11 cellular contexts compared by ENCODE assay signal in the genomic region with DNA sequence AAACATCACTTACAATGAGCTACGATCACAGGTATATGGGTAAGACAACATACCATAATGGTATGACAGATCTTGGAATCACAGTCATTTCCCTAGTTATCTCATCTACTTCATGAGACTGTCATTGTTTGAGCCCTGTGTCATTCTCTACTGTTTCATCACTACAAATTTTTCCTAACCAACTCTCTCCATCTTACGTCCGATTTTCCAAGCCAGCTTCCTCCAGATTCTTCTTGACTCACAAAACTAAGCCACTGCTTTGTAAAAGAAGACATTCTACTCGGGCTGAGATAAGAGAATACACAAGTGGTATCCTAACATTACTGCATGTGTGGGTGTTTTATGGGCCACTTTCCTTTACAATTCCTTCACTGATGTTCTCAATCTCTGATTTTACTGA. TPM values are rescaled to one million over a fixed set of nuclear protein-coding genes. Genes with fewer than 3 reads are reported as not detected.
DNase-seq lines count a peak whose midpoint lies in the region; ATAC-seq, FAIRE-seq and TF ChIP-seq lines count a peak whose summit lies in the region.
"Had no signal": no experiment of that assay in that cellular context is flagged by ENCODE, and none has a peak within 500 bp of the region (broad histone marks: within the 10 kb centered on the region; RNA-seq: fewer than 3 reads in every experiment).

No MANE protein-coding gene starts in this region.

- H3K36me3 ChIP-seq in bronchial epithelial cell (ENCODE audit: control insufficient read depth, insufficient read depth, low read length) (peaks cover 3% of the 10 kb centered on the region), liver (ENCODE audit: control insufficient read depth in 4 of 4, insufficient read depth in 3 of 4, low read depth in 1 of 4, low read length in 3 of 4) (peaks cover 5 to 8% (median 6%) of the 10 kb centered on the region in 4 donors), esophagus squamous epithelium (peaks cover 0 to 56% (median 2%) of the 10 kb centered on the region in 3 donors)

- H3K4me3 ChIP-seq in bronchial epithelial cell (ENCODE audit: low read depth, low read length) (no peak overlapping the region), liver (ENCODE audit: low read depth in 1 of 3, low read length in 3 of 3) (no peak overlapping the region), esophagus squamous epithelium (no peak overlapping the region)
- H3K4me3 ChIP-seq: adrenal gland had no signal

- ATAC-seq in Right ventricle myocardium inferior = peak; percentile 41

- peak overlapping the region; percentile 62 to 68 for H3K27ac ChIP-seq in liver (ENCODE audit: low read depth in 1 of 2, low read length in 2 of 2)
- H3K27ac ChIP-seq in esophagus squamous epithelium = no peak overlapping the region

- DNase-seq in Right ventricle myocardium inferior (ENCODE audit: missing footprints) (no peak), cardiac septum (ENCODE audit: low spot score) (no peak), bronchial epithelial cell (ENCODE audit: low read depth) (peak; percentile 37), esophagus squamous epithelium (lab: John Stamatoyannopoulos, UW) (no peak), cerebellar nuclear complex (lab: John Stamatoyannopoulos, UW) (no peak), NCI-H128 (lab: John Stamatoyannopoulos, UW; ENCODE audit: unreplicated experiment) (no peak), OCI-M2 (lab: John Stamatoyannopoulos, UW; ENCODE audit: unreplicated experiment) (no peak)
- DNase-seq: adrenal gland; BE2C; stimulated activated CD4-positive, alpha-beta T cell treated with anti-CD3 and anti-CD28 coated beads, Interleukin-1b, Interleukin-23, amount 100 ng/mL, for 48 hours had no signal

- no peak for TF ChIP-seq POLR2A in esophagus squamous epithelium (IDR thresholded peaks at IDR 0.05)

- intact Hi-C loops in Right ventricle myocardium inferior (cut with DNase I) (no loop called here), cardiac septum (cut with DNase I) (no loop called here), esophagus squamous epithelium (cut with DNase I) (no loop called here)

- no peak for TF ChIP-seq RAD21 in liver (IDR thresholded peaks at IDR 0.05)

- WGBS in liver = 79% methylated on average over 4 of the region's 4 CpGs
- 77% methylated on average over 4 of the region's 4 CpGs for WGBS in esophagus squamous epithelium, 2 donors

- H3K4me1 ChIP-seq in liver (ENCODE audit: control insufficient read depth in 4 of 4, insufficient read depth in 4 of 4, low read length in 3 of 4) (peaks cover 21 to 72% (median 42%) of the 10 kb centered on the region in 4 donors), esophagus squamous epithelium (peaks cover 0 to 13% (median 0%) of the 10 kb centered on the region in 3 donors)

- H3K9ac ChIP-seq in liver (ENCODE audit: low read depth in 1 of 2, low read length in 2 of 2) = no peak overlapping the region

- TF ChIP-seq CTCF in bronchial epithelial cell (IDR thresholded peaks at IDR 0.05; ENCODE audit: insufficient read depth, low read length, severe bottlenecking) (no peak), liver (IDR thresholded peaks at IDR 0.05; ENCODE audit: low read depth, low read length, missing input control) (no peak), esophagus squamous epithelium (IDR thresholded peaks at IDR 0.05) (no peak)

- no peaks in the 10 kb centered on the region for H3K9me3 ChIP-seq in liver (ENCODE audit: control insufficient read depth in 4 of 4, low read length in 3 of 4)
- H3K9me3 ChIP-seq in esophagus squamous epithelium = no peaks in the 10 kb centered on the region
- H3K9me3 ChIP-seq: adrenal gland, BE2C had no signal

- H3K27me3 ChIP-seq in bronchial epithelial cell (ENCODE audit: control insufficient read depth, insufficient read depth, low read length) = no peaks in the 10 kb centered on the region
- no peaks in the 10 kb centered on the region for H3K27me3 ChIP-seq in liver (ENCODE audit: control insufficient read depth in 4 of 4, insufficient read depth in 4 of 4, low read length in 3 of 4)
- H3K27me3 ChIP-seq in esophagus squamous epithelium = no peaks in the 10 kb centered on the region
- H3K27me3 ChIP-seq: adrenal gland, BE2C had no signal

- no peak for FAIRE-seq in bronchial epithelial cell (lab: Jason Lieb, UNC)

TF ChIP-seq in liver, 16 proteins besides CTCF, POLR2A, EP300 and RAD21:
- TF ChIP-seq FOXA2 (IDR thresholded peaks at IDR 0.05) = no peak
- TF ChIP-seq FOXA1 (IDR thresholded peaks at IDR 0.05) = no peak
- TF ChIP-seq ATF3 (IDR thresholded peaks at IDR 0.05) = no peak
- no peak for TF ChIP-seq RXRA (IDR thresholded peaks at IDR 0.05)
- TF ChIP-seq JUND (IDR thresholded peaks at IDR 0.05) = no peak
- no peak for TF ChIP-seq SP1 (IDR thresholded peaks at IDR 0.05)
- no peak for TF ChIP-seq YY1 (IDR thresholded peaks at IDR 0.05)
- TF ChIP-seq, protein P1, sequence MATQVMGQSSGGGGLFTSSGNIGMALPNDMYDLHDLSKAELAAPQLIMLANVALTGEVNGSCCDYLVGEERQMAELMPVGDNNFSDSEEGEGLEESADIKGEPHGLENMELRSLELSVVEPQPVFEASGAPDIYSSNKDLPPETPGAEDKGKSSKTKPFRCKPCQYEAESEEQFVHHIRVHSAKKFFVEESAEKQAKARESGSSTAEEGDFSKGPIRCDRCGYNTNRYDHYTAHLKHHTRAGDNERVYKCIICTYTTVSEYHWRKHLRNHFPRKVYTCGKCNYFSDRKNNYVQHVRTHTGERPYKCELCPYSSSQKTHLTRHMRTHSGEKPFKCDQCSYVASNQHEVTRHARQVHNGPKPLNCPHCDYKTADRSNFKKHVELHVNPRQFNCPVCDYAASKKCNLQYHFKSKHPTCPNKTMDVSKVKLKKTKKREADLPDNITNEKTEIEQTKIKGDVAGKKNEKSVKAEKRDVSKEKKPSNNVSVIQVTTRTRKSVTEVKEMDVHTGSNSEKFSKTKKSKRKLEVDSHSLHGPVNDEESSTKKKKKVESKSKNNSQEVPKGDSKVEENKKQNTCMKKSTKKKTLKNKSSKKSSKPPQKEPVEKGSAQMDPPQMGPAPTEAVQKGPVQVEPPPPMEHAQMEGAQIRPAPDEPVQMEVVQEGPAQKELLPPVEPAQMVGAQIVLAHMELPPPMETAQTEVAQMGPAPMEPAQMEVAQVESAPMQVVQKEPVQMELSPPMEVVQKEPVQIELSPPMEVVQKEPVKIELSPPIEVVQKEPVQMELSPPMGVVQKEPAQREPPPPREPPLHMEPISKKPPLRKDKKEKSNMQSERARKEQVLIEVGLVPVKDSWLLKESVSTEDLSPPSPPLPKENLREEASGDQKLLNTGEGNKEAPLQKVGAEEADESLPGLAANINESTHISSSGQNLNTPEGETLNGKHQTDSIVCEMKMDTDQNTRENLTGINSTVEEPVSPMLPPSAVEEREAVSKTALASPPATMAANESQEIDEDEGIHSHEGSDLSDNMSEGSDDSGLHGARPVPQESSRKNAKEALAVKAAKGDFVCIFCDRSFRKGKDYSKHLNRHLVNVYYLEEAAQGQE (IDR thresholded peaks at IDR 0.05) = no peak
- TF ChIP-seq TAF1 (conservative IDR thresholded peaks at IDR 0.05) = no peak
- TF ChIP-seq, protein P2, sequence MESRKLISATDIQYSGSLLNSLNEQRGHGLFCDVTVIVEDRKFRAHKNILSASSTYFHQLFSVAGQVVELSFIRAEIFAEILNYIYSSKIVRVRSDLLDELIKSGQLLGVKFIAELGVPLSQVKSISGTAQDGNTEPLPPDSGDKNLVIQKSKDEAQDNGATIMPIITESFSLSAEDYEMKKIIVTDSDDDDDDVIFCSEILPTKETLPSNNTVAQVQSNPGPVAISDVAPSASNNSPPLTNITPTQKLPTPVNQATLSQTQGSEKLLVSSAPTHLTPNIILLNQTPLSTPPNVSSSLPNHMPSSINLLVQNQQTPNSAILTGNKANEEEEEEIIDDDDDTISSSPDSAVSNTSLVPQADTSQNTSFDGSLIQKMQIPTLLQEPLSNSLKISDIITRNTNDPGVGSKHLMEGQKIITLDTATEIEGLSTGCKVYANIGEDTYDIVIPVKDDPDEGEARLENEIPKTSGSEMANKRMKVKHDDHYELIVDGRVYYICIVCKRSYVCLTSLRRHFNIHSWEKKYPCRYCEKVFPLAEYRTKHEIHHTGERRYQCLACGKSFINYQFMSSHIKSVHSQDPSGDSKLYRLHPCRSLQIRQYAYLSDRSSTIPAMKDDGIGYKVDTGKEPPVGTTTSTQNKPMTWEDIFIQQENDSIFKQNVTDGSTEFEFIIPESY (IDR thresholded peaks at IDR 0.05) = no peak
- no peak for TF ChIP-seq HNF4A (conservative IDR thresholded peaks at IDR 0.05)

RNA-seq across cellular contexts. Expression of gene SERINC5, which starts 49.6 kb away (rescaled TPM):
- total RNA-seq in Right ventricle myocardium inferior (14.5 TPM), cardiac septum (20.9 TPM), bronchial epithelial cell (33.4 and 48.8 TPM in 2 replicates), liver (10 to 100 TPM; 37.4 to 82.3 TPM), esophagus squamous epithelium (10 to 100 TPM; 33.9 to 65.3 (median 44.6) TPM)
- 10 to 100 TPM; 22.2 to 26.6 TPM for polyA plus RNA-seq in liver

Comparison
In these comparisons a context has a peak if more than half of its experiments do, and no peak if none do; other contexts are left out.
1. H3K27ac ChIP-seq: peak in liver (2 of 2); none in esophagus squamous epithelium (0 of 4).